In genomic region chr2:237453671-237454070, GRCh38 we compare ENCODE assay signal across 20 cellular contexts. TPM values are rescaled to one million over a fixed set of nuclear protein-coding genes. Genes with fewer than 3 reads are reported as not detected.
DNase-seq lines count a peak whose midpoint lies in the region; ATAC-seq, FAIRE-seq and TF ChIP-seq lines count a peak whose summit lies in the region.
"Had no signal": no experiment of that assay in that cellular context is flagged by ENCODE, and none has a peak within 500 bp of the region (broad histone marks: within the 10 kb centered on the region; RNA-seq: fewer than 3 reads in every experiment).

No MANE protein-coding gene starts in this region.

- H3K4me3 ChIP-seq in HepG2 (replicated peaks in 1 of 3; ENCODE audit: insufficient read depth in 1 of 3, low read depth in 2 of 3, low read length in 3 of 3): no peak overlapping the region
- no peak overlapping the region for H3K4me3 ChIP-seq in right lobe of liver
- H3K4me3 ChIP-seq in K562: no peak overlapping the region
- H3K4me3 ChIP-seq: SJCRH30 had no signal

- ATAC-seq in HepG2 (no peak), right lobe of liver (no peak), K562 (no peak), GM18520 (IDR thresholded peaks at IDR 0.05; ENCODE audit: unreplicated experiment) (no peak), HG03378 (IDR thresholded peaks at IDR 0.05; ENCODE audit: unreplicated experiment) (no peak)
- ATAC-seq: Panc1 had no signal

- peak overlapping the region; percentile 54 for H3K27ac Mint-ChIP-seq in osteocyte (ENCODE audit: unreplicated experiment)
- H3K27ac Mint-ChIP-seq: CD4-positive, CD25-positive, alpha-beta regulatory T cell had no signal

- peaks cover 6% of the 10 kb centered on the region; the same call in 1 of the 2 replicates for H3K4me1 ChIP-seq in HepG2 (ENCODE audit: insufficient read depth, low read length)
- H3K4me1 ChIP-seq in right lobe of liver: no peaks in the 10 kb centered on the region
- no peaks in the 10 kb centered on the region for H3K4me1 ChIP-seq in K562 (replicated peaks in 1 of 2; ENCODE audit: control insufficient read depth in 2 of 2, insufficient read depth in 2 of 2, low read length in 2 of 2)
- H3K4me1 ChIP-seq: BE2C, SJCRH30 had no signal

- CTCF ChIA-PET in HepG2 (lab: Yijun Ruan, JAX; ENCODE audit: low intra/inter-chr PET ratio, low total read pairs): no interaction called here
- CTCF ChIA-PET in K562 (lab: Yijun Ruan, JAX; ENCODE audit: low intra/inter-chr PET ratio): no interaction called here

- no peaks in the 10 kb centered on the region for H3K9me1 ChIP-seq in K562 (ENCODE audit: control insufficient read depth, insufficient read depth, low read length)

- H2AFZ ChIP-seq in HepG2 (ENCODE audit: low read length) (no peak overlapping the region), K562 (ENCODE audit: low read depth, low read length) (no peak overlapping the region)

- POLR2A ChIA-PET in HepG2 (lab: Yijun Ruan, JAX): no interaction called here
- POLR2A ChIA-PET in K562 (lab: Yijun Ruan, JAX): no interaction called here

- H3K36me3 ChIP-seq in HepG2 (replicated peaks in 1 of 2; ENCODE audit: control insufficient read depth in 1 of 2, insufficient read depth in 2 of 2, low read length in 2 of 2) (no peaks in the 10 kb centered on the region), right lobe of liver (no peaks in the 10 kb centered on the region), K562 (ENCODE audit: control insufficient read depth, insufficient read depth, low read length) (no peaks in the 10 kb centered on the region)
- H3K36me3 ChIP-seq: BE2C, SJCRH30 had no signal

- TF ChIP-seq CTCF in HepG2 (CRISPR knock-in tag; IDR thresholded peaks at IDR 0.05) (no peak), right lobe of liver (IDR thresholded peaks at IDR 0.05) (no peak), K562 (IDR thresholded peaks at IDR 0.05 in 2 of 3, conservative IDR thresholded peaks at IDR 0.05 in 1 of 3; ENCODE audit: insufficient read depth in 2 of 3, low read depth in 1 of 3, low read length in 3 of 3) (no peak), osteocyte (IDR thresholded peaks at IDR 0.05) (no peak)

- H3K79me2 ChIP-seq in HepG2 (ENCODE audit: insufficient read depth, low read length) (no peaks in the 10 kb centered on the region), K562 (ENCODE audit: control insufficient read depth, insufficient read depth, low read length) (no peaks in the 10 kb centered on the region)

- no peak for TF ChIP-seq POLR2A in HepG2 (IDR thresholded peaks at IDR 0.05; ENCODE audit: insufficient read depth in 1 of 2, low read depth in 2 of 2, low read length in 2 of 2)
- no peak for TF ChIP-seq POLR2A in right lobe of liver (IDR thresholded peaks at IDR 0.05)
- TF ChIP-seq POLR2A in K562 (conservative IDR thresholded peaks at IDR 0.05): no peak

- in situ Hi-C loops in HepG2 (cut with HindIII; ENCODE audit: extremely low pct_ligation_motif_present, low pct_unique_long_range_greater_than_20kb) (no loop called here), K562 (cut with MboI) (no loop called here)

- no peaks in the 10 kb centered on the region for H3K27me3 Mint-ChIP-seq in osteocyte (ENCODE audit: unreplicated experiment)
- H3K27me3 Mint-ChIP-seq: CD4-positive, CD25-positive, alpha-beta regulatory T cell had no signal

- H3K27me3 ChIP-seq in HepG2 (ENCODE audit: control insufficient read depth in 1 of 2, insufficient read depth in 2 of 2, low read length in 2 of 2) (peaks cover 0 to 55% of the 10 kb centered on the region in 2 experiments; a peak in 4 of 5 replicates), right lobe of liver (no peaks in the 10 kb centered on the region), K562 (ENCODE audit: control insufficient read depth in 2 of 2, insufficient read depth in 2 of 2, low read length in 2 of 2) (peaks cover 0 to 17% of the 10 kb centered on the region in 2 experiments; a peak in 2 of 5 replicates)
- H3K27me3 ChIP-seq: BE2C had no signal

- TF ChIP-seq RAD21 in HepG2 (CRISPR knock-in tag; IDR thresholded peaks at IDR 0.05): no peak
- TF ChIP-seq RAD21 in K562 (CRISPR knock-in tag; conservative IDR thresholded peaks at IDR 0.05 in 1 of 2, IDR thresholded peaks at IDR 0.05 in 1 of 2): no peak

- no peak overlapping the region for H3K4me2 ChIP-seq in HepG2 (ENCODE audit: low read depth, low read length)
- no peak overlapping the region for H3K4me2 ChIP-seq in K562 (ENCODE audit: insufficient read depth, low read length)

- BruUV-seq in HepG2 (replicated peaks; lab: Mats Ljungman, UMichigan) (no TSS peak), K562 (replicated peaks; lab: Mats Ljungman, UMichigan) (no TSS peak)

- H4K20me1 ChIP-seq in HepG2 (ENCODE audit: insufficient read depth, low read length) (peaks cover 2% of the 10 kb centered on the region; the same call in 1 of the 2 replicates), K562 (replicated peaks; ENCODE audit: control insufficient read depth, insufficient read depth, low read length) (no peaks in the 10 kb centered on the region)

- H3K36me3 Mint-ChIP-seq in osteocyte (ENCODE audit: unreplicated experiment): no peaks in the 10 kb centered on the region
- H3K36me3 Mint-ChIP-seq: CD4-positive, CD25-positive, alpha-beta regulatory T cell had no signal

- DNase-seq in HepG2 (ENCODE audit: low spot score) (no peak), right lobe of liver (no peak), K562 (ENCODE audit: extremely low read depth in 1 of 4, low spot score in 3 of 4) (no peak), osteocyte (ENCODE audit: extremely low spot score, unreplicated experiment) (no peak), globus pallidus (ENCODE audit: low spot score) (no peak)
- DNase-seq: BE2C; CD4-positive, CD25-positive, alpha-beta regulatory T cell; COR-L47; DMS 273 treated with DMSO at 0.1 percent for 48 hours; GF-D8; H7; MV-4-11; NCI-H187; NCI-H526; SJCRH30 had no signal

- H3K27ac ChIP-seq in HepG2 (ENCODE audit: extremely low read length, insufficient read depth, low read length) (no peak overlapping the region), right lobe of liver (no peak overlapping the region), K562 (ENCODE audit: extremely low read depth, low read depth, low read length) (no peak overlapping the region)
- H3K27ac ChIP-seq: SJCRH30 had no signal

- FAIRE-seq in HepG2 (lab: Jason Lieb, UNC): no peak
- FAIRE-seq in K562 (lab: Jason Lieb, UNC): no peak
- FAIRE-seq: A204.1, HTR-8/SVneo had no signal

- H3K4me3 Mint-ChIP-seq in osteocyte (ENCODE audit: unreplicated experiment): no peak overlapping the region
- H3K4me3 Mint-ChIP-seq: CD4-positive, CD25-positive, alpha-beta regulatory T cell had no signal

- TF ChIP-seq EP300 in HepG2 (IDR thresholded peaks at IDR 0.05; ENCODE audit: low read depth in 2 of 2, low read length in 2 of 2) (no peak), HepG2 (CRISPR knock-in tag; IDR thresholded peaks at IDR 0.05; ENCODE audit: borderline replicate concordance) (no peak), K562 (IDR thresholded peaks at IDR 0.05; ENCODE audit: low read length) (no peak)

- H3K9ac ChIP-seq in HepG2 (ENCODE audit: insufficient read depth, low read depth, low read length): no peak overlapping the region
- no peak overlapping the region for H3K9ac ChIP-seq in K562 (ENCODE audit: insufficient read depth in 1 of 2, low read depth in 2 of 2, low read length in 2 of 2)

- no peaks in the 10 kb centered on the region for H3K9me3 ChIP-seq in HepG2 (ENCODE audit: low read length)
- H3K9me3 ChIP-seq in right lobe of liver: no peaks in the 10 kb centered on the region
- H3K9me3 ChIP-seq in K562 (replicated peaks; ENCODE audit: control insufficient read depth, insufficient read depth, low read depth, low read length): no peaks in the 10 kb centered on the region
- H3K9me3 ChIP-seq: BE2C, SJCRH30 had no signal

- intact Hi-C loops in HepG2 (cut with micrococcal nuclease; ENCODE audit: unreplicated experiment): no loop called here
- intact Hi-C loops in right lobe of liver (cut with DNase I): no loop called here
- intact Hi-C loops in K562 (cut with micrococcal nuclease): no loop called here

- H3K4me1 Mint-ChIP-seq in osteocyte (ENCODE audit: unreplicated experiment): peaks cover 68% of the 10 kb centered on the region

- no peaks in the 10 kb centered on the region for H3K9me3 Mint-ChIP-seq in osteocyte (ENCODE audit: unreplicated experiment)

- WGBS in HepG2 (ENCODE audit: low lambda C conversion rate): 3% methylated on average over 3 of the region's 3 CpGs
- WGBS in right lobe of liver (ENCODE audit: insufficient coverage, low coverage, low lambda C conversion rate, missing lambda C conversion rate): 57% methylated on average over 1 of the region's 3 CpGs
- WGBS in K562 (ENCODE audit: insufficient coverage, low coverage, missing lambda C conversion rate): 10% methylated on average over 3 of the region's 3 CpGs

RNA-seq across cellular contexts. Expression of gene MLPH, which starts 33.4 kb away (rescaled TPM):
- total RNA-seq in HepG2 (2016; rRNA removed; fragmentation: Illumina TruSeq; extraction: Trizol) (not detected in 2 replicates), right lobe of liver (10 to 100 TPM; 20.8 to 52.8 (median 35.1) TPM), K562 (2014; rRNA removed) (not detected in 2 replicates), K562 (2014; rRNA removed; fragmentation: Illumina TruSeq; extraction: Trizol) (not detected in 2 replicates), K562 (2015; rRNA removed; fragmentation: Illumina TruSeq; extraction: Trizol) (not detected in 2 replicates), K562 (2021) (0.22 and 0.65 TPM in 2 replicates), osteocyte (21.0 and 22.5 TPM in 2 replicates)
- total RNA-seq in HepG2 (2016; cell fraction: cytosol; rRNA removed; fragmentation: Illumina TruSeq; extraction: Trizol; ENCODE audit: low read depth): not detected in 2 replicates
- total RNA-seq in HepG2 (2016; cell fraction: insoluble cytoplasmic fraction; rRNA removed; fragmentation: Illumina TruSeq; extraction: Trizol): not detected in 2 replicates
- total RNA-seq in HepG2 (2016; cell fraction: membrane; rRNA removed; fragmentation: Illumina TruSeq; extraction: Trizol): not detected in 2 replicates
- not detected in 2 replicates for total RNA-seq in HepG2 (2016; cell fraction: nucleus; rRNA removed; fragmentation: Illumina TruSeq; extraction: Trizol)
- polyA plus RNA-seq in HepG2 (2011; rRNA removed) (0.12 and 0.27 TPM in 2 replicates), K562 (2011; rRNA removed) (not detected in 2 replicates), K562 (2014; fragmentation: Illumina TruSeq; extraction: Trizol) (not detected in 2 replicates), K562 (2014; fragmentation: Nextera tagmentation; extraction: Ambion mirVana) (not detected), K562 (2014; rRNA removed) (not detected in 2 replicates)
- polyA plus RNA-seq in HepG2 (2011; cell fraction: cytosol; rRNA removed): 0.10 TPM in 1 of 2 replicates, not detected in the other
- polyA plus RNA-seq in HepG2 (2011; cell fraction: nucleus; rRNA removed): 0.88 and 1.00 TPM in 2 replicates
- polyA plus RNA-seq in HepG2 (2012): 0.17 and 0.28 TPM in 2 replicates
- not detected in 2 replicates for polyA plus RNA-seq in HepG2 (2016; cell fraction: cytosol; fragmentation: Illumina TruSeq; extraction: Trizol; ENCODE audit: low read depth)
- polyA plus RNA-seq in HepG2 (2016; cell fraction: insoluble cytoplasmic fraction; fragmentation: Illumina TruSeq; extraction: Trizol; ENCODE audit: low read depth): not detected in 2 replicates
- polyA plus RNA-seq in HepG2 (2016; cell fraction: membrane; fragmentation: Illumina TruSeq; extraction: Trizol; ENCODE audit: low read depth): not detected in 2 replicates
- polyA plus RNA-seq in HepG2 (2016; cell fraction: nucleus; fragmentation: Illumina TruSeq; extraction: Trizol; ENCODE audit: insufficient read depth, low read depth): not detected in 2 replicates
- polyA minus RNA-seq in HepG2 (2011; rRNA and poly(A)+ RNA removed; ENCODE audit: low replicate concordance): 1.0 TPM in 1 of 2 replicates, not detected in the other
- polyA minus RNA-seq in HepG2 (2011; cell fraction: cytosol; rRNA and poly(A)+ RNA removed): not detected in 2 replicates
- not detected in 2 replicates for polyA minus RNA-seq in HepG2 (2011; cell fraction: nucleus; rRNA and poly(A)+ RNA removed)
- not detected in 2 replicates for total RNA-seq in K562 (2011; cell fraction: chromatin; rRNA removed; ENCODE audit: low replicate concordance)
- total RNA-seq in K562 (2011; cell fraction: nucleolus; rRNA removed): not detected in 2 replicates
- total RNA-seq in K562 (2011; cell fraction: nucleoplasm; rRNA removed): not detected in 2 replicates
- polyA plus RNA-seq in K562 (2011; cell fraction: cytosol; rRNA removed): not detected in 2 replicates
- polyA plus RNA-seq in K562 (2011; cell fraction: nucleus; rRNA removed): 0.24 TPM in 1 of 2 replicates, not detected in the other
- polyA plus RNA-seq in K562 (2012): 0.12 and 0.25 TPM in 2 replicates
- not detected in 2 replicates for polyA minus RNA-seq in K562 (2011; rRNA and poly(A)+ RNA removed)
- polyA minus RNA-seq in K562 (2011; cell fraction: cytosol; rRNA and poly(A)+ RNA removed): not detected in 2 replicates
- not detected in 2 replicates for polyA minus RNA-seq in K562 (2011; cell fraction: nucleus; rRNA and poly(A)+ RNA removed)
- polyA plus RNA-seq: CD4-positive, CD25-positive, alpha-beta regulatory T cell had no signal

RNA-seq across cellular contexts. Expression of gene COL6A3, which starts 39.7 kb away (rescaled TPM):
- not detected in 2 replicates for total RNA-seq in HepG2 (2016; rRNA removed; fragmentation: Illumina TruSeq; extraction: Trizol)
- not detected in 2 replicates for total RNA-seq in HepG2 (2016; cell fraction: cytosol; rRNA removed; fragmentation: Illumina TruSeq; extraction: Trizol; ENCODE audit: low read depth)
- total RNA-seq in HepG2 (2016; cell fraction: insoluble cytoplasmic fraction; rRNA removed; fragmentation: Illumina TruSeq; extraction: Trizol): not detected in 2 replicates
- not detected in 2 replicates for total RNA-seq in HepG2 (2016; cell fraction: membrane; rRNA removed; fragmentation: Illumina TruSeq; extraction: Trizol)
- total RNA-seq in HepG2 (2016; cell fraction: nucleus; rRNA removed; fragmentation: Illumina TruSeq; extraction: Trizol): not detected in 2 replicates
- 0.01 and 0.03 TPM in 2 replicates for polyA plus RNA-seq in HepG2 (2011; rRNA removed)
- under 0.01 and 0.01 TPM in 2 replicates for polyA plus RNA-seq in HepG2 (2011; cell fraction: cytosol; rRNA removed)
- polyA plus RNA-seq in HepG2 (2011; cell fraction: nucleus; rRNA removed): 0.10 and 0.12 TPM in 2 replicates
- 0.09 TPM in 1 of 2 replicates, not detected in the other for polyA plus RNA-seq in HepG2 (2012)
- not detected in 2 replicates for polyA plus RNA-seq in HepG2 (2016; cell fraction: cytosol; fragmentation: Illumina TruSeq; extraction: Trizol; ENCODE audit: low read depth)
- polyA plus RNA-seq in HepG2 (2016; cell fraction: insoluble cytoplasmic fraction; fragmentation: Illumina TruSeq; extraction: Trizol; ENCODE audit: low read depth): not detected in 2 replicates
- polyA plus RNA-seq in HepG2 (2016; cell fraction: membrane; fragmentation: Illumina TruSeq; extraction: Trizol; ENCODE audit: low read depth): not detected in 2 replicates
- not detected in 2 replicates for polyA plus RNA-seq in HepG2 (2016; cell fraction: nucleus; fragmentation: Illumina TruSeq; extraction: Trizol; ENCODE audit: insufficient read depth, low read depth)
- 0.02 and 0.06 TPM in 2 replicates for polyA minus RNA-seq in HepG2 (2011; rRNA and poly(A)+ RNA removed; ENCODE audit: low replicate concordance)
- polyA minus RNA-seq in HepG2 (2011; cell fraction: cytosol; rRNA and poly(A)+ RNA removed): not detected in 2 replicates
- under 0.01 TPM in 1 of 2 replicates, not detected in the other for polyA minus RNA-seq in HepG2 (2011; cell fraction: nucleus; rRNA and poly(A)+ RNA removed)
- 10 to 100 TPM in 3 of 6 experiments, 1 to 10 TPM in 3; 4.5 to 21.1 (median 8.8) TPM for total RNA-seq in right lobe of liver
- 2.5 and 3.2 TPM in 2 replicates for total RNA-seq in K562 (2011; cell fraction: chromatin; rRNA removed; ENCODE audit: low replicate concordance)
- total RNA-seq in K562 (2011; cell fraction: nucleolus; rRNA removed): 1.7 TPM in 2 replicates
- 2.5 and 3.6 TPM in 2 replicates for total RNA-seq in K562 (2011; cell fraction: nucleoplasm; rRNA removed)
- total RNA-seq in K562 (2014; rRNA removed): 1.5 and 2.1 TPM in 2 replicates
- total RNA-seq in K562 (2014; rRNA removed; fragmentation: Illumina TruSeq; extraction: Trizol): 1.6 TPM in 2 replicates
- total RNA-seq in K562 (2015; rRNA removed; fragmentation: Illumina TruSeq; extraction: Trizol): 2.0 and 2.5 TPM in 2 replicates
- total RNA-seq in K562 (2021): 4.1 and 4.3 TPM in 2 replicates
- 0.07 and 0.11 TPM in 2 replicates for polyA plus RNA-seq in K562 (2011; rRNA removed)
- polyA plus RNA-seq in K562 (2011; cell fraction: cytosol; rRNA removed): 0.07 and 0.12 TPM in 2 replicates
- 0.37 and 0.55 TPM in 2 replicates for polyA plus RNA-seq in K562 (2011; cell fraction: nucleus; rRNA removed)
- polyA plus RNA-seq in K562 (2012): 3.4 and 61.3 TPM in 2 replicates
- 2.7 and 2.9 TPM in 2 replicates for polyA plus RNA-seq in K562 (2014; fragmentation: Illumina TruSeq; extraction: Trizol)
- polyA plus RNA-seq in K562 (2014; fragmentation: Nextera tagmentation; extraction: Ambion mirVana): under 1 TPM; 0.39 to 0.48 TPM
- polyA plus RNA-seq in K562 (2014; rRNA removed): 1.1 and 2.7 TPM in 2 replicates
- 0.18 and 0.60 TPM in 2 replicates for polyA minus RNA-seq in K562 (2011; rRNA and poly(A)+ RNA removed)
- polyA minus RNA-seq in K562 (2011; cell fraction: cytosol; rRNA and poly(A)+ RNA removed): 0.91 and 1.4 TPM in 2 replicates
- 0.13 and 0.56 TPM in 2 replicates for polyA minus RNA-seq in K562 (2011; cell fraction: nucleus; rRNA and poly(A)+ RNA removed)
- 143 and 159 TPM in 2 replicates for total RNA-seq in osteocyte

Comparison
In these comparisons a context has a peak if more than half of its experiments do, and no peak if none do; other contexts are left out.
1. RNA of gene MLPH, which starts 33.4 kb away (total RNA-seq): 20.8 to 52.8 TPM in right lobe of liver and 21.0 to 22.5 TPM in osteocyte; not detected in HepG2 and 0.22 to 0.65 TPM in K562; every median in the first group is over 10 times any median in the second.